2 cellular contexts compared by ENCODE assay signal in the genomic region with DNA sequence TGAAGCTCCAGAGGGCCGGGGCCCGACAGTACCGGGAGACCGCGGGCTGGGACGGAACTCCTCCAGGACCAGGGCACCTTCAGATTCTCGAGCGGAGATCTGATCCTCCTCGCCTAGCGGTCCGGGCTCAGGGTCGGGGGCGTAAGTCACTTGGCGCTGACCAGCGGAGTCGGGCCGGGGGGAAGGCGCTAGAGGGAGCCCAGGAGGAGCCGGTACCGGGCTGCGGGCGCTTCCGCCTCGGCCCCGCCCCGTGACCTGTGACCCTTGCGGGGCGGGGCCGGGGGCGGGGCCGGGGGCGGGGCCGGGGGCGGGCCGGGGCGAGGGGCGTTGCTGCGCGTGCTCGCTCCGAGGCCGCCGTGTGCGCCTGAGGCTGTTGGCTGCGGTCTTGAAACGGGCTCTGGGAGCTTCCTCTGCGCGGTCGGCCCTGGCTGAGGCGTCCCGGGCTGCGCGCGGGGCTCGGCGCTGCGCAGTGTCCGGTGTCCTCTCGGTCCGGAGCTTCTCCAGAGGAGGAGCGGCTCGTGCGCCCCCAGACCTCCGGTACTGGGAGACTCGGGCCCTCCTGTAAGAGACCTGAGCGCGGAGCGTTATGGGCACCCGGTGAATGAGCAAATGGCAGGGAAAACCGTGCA.
A peak's percentile ranks its signal among the peaks of the same experiment; 100 is the strongest.
TF ChIP-seq lines count a peak whose summit lies in the region.

A gene (minus strand): TSS at position 239 of the 629 bp plus-strand sequence. CDS start 373 bp downstream, outside the sequence.

TF ChIP-seq in HEK293, 187 proteins besides CTCF, POLR2A, EP300 and RAD21 (continued from another document and continues in another):
- TF ChIP-seq, protein P1, sequence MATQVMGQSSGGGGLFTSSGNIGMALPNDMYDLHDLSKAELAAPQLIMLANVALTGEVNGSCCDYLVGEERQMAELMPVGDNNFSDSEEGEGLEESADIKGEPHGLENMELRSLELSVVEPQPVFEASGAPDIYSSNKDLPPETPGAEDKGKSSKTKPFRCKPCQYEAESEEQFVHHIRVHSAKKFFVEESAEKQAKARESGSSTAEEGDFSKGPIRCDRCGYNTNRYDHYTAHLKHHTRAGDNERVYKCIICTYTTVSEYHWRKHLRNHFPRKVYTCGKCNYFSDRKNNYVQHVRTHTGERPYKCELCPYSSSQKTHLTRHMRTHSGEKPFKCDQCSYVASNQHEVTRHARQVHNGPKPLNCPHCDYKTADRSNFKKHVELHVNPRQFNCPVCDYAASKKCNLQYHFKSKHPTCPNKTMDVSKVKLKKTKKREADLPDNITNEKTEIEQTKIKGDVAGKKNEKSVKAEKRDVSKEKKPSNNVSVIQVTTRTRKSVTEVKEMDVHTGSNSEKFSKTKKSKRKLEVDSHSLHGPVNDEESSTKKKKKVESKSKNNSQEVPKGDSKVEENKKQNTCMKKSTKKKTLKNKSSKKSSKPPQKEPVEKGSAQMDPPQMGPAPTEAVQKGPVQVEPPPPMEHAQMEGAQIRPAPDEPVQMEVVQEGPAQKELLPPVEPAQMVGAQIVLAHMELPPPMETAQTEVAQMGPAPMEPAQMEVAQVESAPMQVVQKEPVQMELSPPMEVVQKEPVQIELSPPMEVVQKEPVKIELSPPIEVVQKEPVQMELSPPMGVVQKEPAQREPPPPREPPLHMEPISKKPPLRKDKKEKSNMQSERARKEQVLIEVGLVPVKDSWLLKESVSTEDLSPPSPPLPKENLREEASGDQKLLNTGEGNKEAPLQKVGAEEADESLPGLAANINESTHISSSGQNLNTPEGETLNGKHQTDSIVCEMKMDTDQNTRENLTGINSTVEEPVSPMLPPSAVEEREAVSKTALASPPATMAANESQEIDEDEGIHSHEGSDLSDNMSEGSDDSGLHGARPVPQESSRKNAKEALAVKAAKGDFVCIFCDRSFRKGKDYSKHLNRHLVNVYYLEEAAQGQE (tag by site-specific recombination; IDR thresholded peaks at IDR 0.05) = peak; percentile 50; the same call in 1 of the 2 replicates
- TF ChIP-seq EGR2 (tag by site-specific recombination; IDR thresholded peaks at IDR 0.05; ENCODE audit: low read depth) (no peak), TRIM28 (IDR thresholded peaks at IDR 0.05; ENCODE audit: borderline replicate concordance, low read length) (no peak), KLF8 (tag by site-specific recombination; IDR thresholded peaks at IDR 0.05) (peak; percentile 82), ZNF747 (tag by site-specific recombination; IDR thresholded peaks at IDR 0.05) (no peak), ZNF138 (tag by site-specific recombination; IDR thresholded peaks at IDR 0.05; ENCODE audit: borderline replicate concordance) (no peak), HOXD13 (CRISPR knock-in tag; IDR thresholded peaks at IDR 0.05; ENCODE audit: borderline replicate concordance) (no peak), ZNF777 (tag by site-specific recombination; IDR thresholded peaks at IDR 0.05; ENCODE audit: borderline replicate concordance) (no peak; the same call in 1 of the 2 replicates), SETDB1 (IDR thresholded peaks at IDR 0.05; ENCODE audit: insufficient read length, low read length) (no peak), TCF7L2 (IDR thresholded peaks at IDR 0.05; ENCODE audit: borderline replicate concordance, low read depth, low read length) (no peak), HOXA7 (CRISPR knock-in tag; IDR thresholded peaks at IDR 0.05; ENCODE audit: borderline replicate concordance) (no peak), ZNF514 (tag by site-specific recombination; IDR thresholded peaks at IDR 0.05) (no peak), ZNF610 (tag by site-specific recombination; IDR thresholded peaks at IDR 0.05; ENCODE audit: borderline replicate concordance) (no peak), ZEB2 (tag by site-specific recombination; IDR thresholded peaks at IDR 0.05) (0 out of 2 replicates have a peak, but pooled peaks have one; percentile 55), PRDM1 (tag by site-specific recombination; IDR thresholded peaks at IDR 0.05) (no peak), MYNN (tag by site-specific recombination; IDR thresholded peaks at IDR 0.05; ENCODE audit: borderline replicate concordance) (no peak)
- TF ChIP-seq, protein P2, sequence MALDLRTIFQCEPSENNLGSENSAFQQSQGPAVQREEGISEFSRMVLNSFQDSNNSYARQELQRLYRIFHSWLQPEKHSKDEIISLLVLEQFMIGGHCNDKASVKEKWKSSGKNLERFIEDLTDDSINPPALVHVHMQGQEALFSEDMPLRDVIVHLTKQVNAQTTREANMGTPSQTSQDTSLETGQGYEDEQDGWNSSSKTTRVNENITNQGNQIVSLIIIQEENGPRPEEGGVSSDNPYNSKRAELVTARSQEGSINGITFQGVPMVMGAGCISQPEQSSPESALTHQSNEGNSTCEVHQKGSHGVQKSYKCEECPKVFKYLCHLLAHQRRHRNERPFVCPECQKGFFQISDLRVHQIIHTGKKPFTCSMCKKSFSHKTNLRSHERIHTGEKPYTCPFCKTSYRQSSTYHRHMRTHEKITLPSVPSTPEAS (tag by site-specific recombination; IDR thresholded peaks at IDR 0.05) = no peak
- TF ChIP-seq, protein P3, sequence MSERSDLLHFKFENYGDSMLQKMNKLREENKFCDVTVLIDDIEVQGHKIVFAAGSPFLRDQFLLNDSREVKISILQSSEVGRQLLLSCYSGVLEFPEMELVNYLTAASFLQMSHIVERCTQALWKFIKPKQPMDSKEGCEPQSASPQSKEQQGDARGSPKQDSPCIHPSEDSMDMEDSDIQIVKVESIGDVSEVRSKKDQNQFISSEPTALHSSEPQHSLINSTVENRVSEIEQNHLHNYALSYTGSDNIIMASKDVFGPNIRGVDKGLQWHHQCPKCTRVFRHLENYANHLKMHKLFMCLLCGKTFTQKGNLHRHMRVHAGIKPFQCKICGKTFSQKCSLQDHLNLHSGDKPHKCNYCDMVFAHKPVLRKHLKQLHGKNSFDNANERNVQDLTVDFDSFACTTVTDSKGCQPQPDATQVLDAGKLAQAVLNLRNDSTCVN (tag by site-specific recombination; optimal IDR thresholded peaks at IDR 0.05) = peak; percentile 81
- TF ChIP-seq, protein P4, sequence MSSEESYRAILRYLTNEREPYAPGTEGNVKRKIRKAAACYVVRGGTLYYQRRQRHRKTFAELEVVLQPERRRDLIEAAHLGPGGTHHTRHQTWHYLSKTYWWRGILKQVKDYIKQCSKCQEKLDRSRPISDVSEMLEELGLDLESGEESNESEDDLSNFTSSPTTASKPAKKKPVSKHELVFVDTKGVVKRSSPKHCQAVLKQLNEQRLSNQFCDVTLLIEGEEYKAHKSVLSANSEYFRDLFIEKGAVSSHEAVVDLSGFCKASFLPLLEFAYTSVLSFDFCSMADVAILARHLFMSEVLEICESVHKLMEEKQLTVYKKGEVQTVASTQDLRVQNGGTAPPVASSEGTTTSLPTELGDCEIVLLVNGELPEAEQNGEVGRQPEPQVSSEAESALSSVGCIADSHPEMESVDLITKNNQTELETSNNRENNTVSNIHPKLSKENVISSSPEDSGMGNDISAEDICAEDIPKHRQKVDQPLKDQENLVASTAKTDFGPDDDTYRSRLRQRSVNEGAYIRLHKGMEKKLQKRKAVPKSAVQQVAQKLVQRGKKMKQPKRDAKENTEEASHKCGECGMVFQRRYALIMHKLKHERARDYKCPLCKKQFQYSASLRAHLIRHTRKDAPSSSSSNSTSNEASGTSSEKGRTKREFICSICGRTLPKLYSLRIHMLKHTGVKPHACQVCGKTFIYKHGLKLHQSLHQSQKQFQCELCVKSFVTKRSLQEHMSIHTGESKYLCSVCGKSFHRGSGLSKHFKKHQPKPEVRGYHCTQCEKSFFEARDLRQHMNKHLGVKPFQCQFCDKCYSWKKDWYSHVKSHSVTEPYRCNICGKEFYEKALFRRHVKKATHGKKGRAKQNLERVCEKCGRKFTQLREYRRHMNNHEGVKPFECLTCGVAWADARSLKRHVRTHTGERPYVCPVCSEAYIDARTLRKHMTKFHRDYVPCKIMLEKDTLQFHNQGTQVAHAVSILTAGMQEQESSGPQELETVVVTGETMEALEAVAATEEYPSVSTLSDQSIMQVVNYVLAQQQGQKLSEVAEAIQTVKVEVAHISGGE (tag by site-specific recombination; conservative IDR thresholded peaks at IDR 0.05; ENCODE audit: low read depth) = peak; percentile 74

TF ChIP-seq in GM12878, 131 proteins besides CTCF, POLR2A, EP300 and RAD21 (continued from another document):
- TF ChIP-seq POLR2AphosphoS5 (IDR thresholded peaks at IDR 0.05; ENCODE audit: low read length) (no peak; the same call in 1 of the 2 replicates), MYC (IDR thresholded peaks at IDR 0.05; ENCODE audit: insufficient read depth, insufficient read length, insufficient replicate concordance, low read length, severe bottlenecking) (no peak), YY1 (IDR thresholded peaks at IDR 0.05; ENCODE audit: low read depth, low read length) (0 out of 2 replicates have a peak, but pooled peaks have one; percentile 4), RELA (IDR thresholded peaks at IDR 0.05; ENCODE audit: borderline replicate concordance, partially characterized antibody) (no peak), CHD2 (IDR thresholded peaks at IDR 0.05; ENCODE audit: borderline replicate concordance, low read depth, low read length) (0 out of 2 replicates have a peak, but pooled peaks have one; percentile 12), HDAC2 (IDR thresholded peaks at IDR 0.05) (no peak), EGR1 (IDR thresholded peaks at IDR 0.05; ENCODE audit: borderline replicate concordance in 1 of 2, low read depth in 2 of 2, low read length in 2 of 2) (0 out of 3 replicates have a peak, but pooled peaks of 1 of the 2 experiments have one; percentile 29), TAF1 (IDR thresholded peaks at IDR 0.05; ENCODE audit: borderline replicate concordance, low read depth, low read length) (peak; percentile 34; the same call in 1 of the 2 replicates), NR2C1 (IDR thresholded peaks at IDR 0.05) (peak; percentile 92), POLR2AphosphoS2 (IDR thresholded peaks at IDR 0.05; ENCODE audit: low read depth, low read length) (no peak), SUPT20H (IDR thresholded peaks at IDR 0.05; ENCODE audit: borderline replicate concordance, control insufficient read depth, low read depth, low read length) (no peak), PAX5 (IDR thresholded peaks at IDR 0.05; ENCODE audit: borderline replicate concordance, low read depth, low read length) (no peak), SREBF1 (IDR thresholded peaks at IDR 0.05; ENCODE audit: low read length) (no peak), BHLHE40 (IDR thresholded peaks at IDR 0.05; ENCODE audit: borderline replicate concordance in 1 of 2, low read depth in 2 of 2, low read length in 1 of 2) (peak in 1 of 2 experiments; percentile 72; a peak in 2 of 4 replicates), NBN (IDR thresholded peaks at IDR 0.05) (no peak), WRNIP1 (IDR thresholded peaks at IDR 0.05; ENCODE audit: borderline replicate concordance, low read depth, low read length) (no peak), NR2F1 (conservative IDR thresholded peaks at IDR 0.05) (peak; percentile 88)
- TF ChIP-seq, protein P1 (IDR thresholded peaks at IDR 0.05; ENCODE audit: low read depth, low read length) = no peak
- TF ChIP-seq, protein P5, sequence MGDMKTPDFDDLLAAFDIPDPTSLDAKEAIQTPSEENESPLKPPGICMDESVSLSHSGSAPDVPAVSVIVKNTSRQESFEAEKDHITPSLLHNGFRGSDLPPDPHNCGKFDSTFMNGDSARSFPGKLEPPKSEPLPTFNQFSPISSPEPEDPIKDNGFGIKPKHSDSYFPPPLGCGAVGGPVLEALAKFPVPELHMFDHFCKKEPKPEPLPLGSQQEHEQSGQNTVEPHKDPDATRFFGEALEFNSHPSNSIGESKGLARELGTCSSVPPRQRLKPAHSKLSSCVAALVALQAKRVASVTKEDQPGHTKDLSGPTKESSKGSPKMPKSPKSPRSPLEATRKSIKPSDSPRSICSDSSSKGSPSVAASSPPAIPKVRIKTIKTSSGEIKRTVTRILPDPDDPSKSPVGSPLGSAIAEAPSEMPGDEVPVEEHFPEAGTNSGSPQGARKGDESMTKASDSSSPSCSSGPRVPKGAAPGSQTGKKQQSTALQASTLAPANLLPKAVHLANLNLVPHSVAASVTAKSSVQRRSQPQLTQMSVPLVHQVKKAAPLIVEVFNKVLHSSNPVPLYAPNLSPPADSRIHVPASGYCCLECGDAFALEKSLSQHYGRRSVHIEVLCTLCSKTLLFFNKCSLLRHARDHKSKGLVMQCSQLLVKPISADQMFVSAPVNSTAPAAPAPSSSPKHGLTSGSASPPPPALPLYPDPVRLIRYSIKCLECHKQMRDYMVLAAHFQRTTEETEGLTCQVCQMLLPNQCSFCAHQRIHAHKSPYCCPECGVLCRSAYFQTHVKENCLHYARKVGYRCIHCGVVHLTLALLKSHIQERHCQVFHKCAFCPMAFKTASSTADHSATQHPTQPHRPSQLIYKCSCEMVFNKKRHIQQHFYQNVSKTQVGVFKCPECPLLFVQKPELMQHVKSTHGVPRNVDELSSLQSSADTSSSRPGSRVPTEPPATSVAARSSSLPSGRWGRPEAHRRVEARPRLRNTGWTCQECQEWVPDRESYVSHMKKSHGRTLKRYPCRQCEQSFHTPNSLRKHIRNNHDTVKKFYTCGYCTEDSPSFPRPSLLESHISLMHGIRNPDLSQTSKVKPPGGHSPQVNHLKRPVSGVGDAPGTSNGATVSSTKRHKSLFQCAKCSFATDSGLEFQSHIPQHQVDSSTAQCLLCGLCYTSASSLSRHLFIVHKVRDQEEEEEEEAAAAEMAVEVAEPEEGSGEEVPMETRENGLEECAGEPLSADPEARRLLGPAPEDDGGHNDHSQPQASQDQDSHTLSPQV (IDR thresholded peaks at IDR 0.05) = no peak
